23 cellular contexts compared by ENCODE assay signal in the genomic region with DNA sequence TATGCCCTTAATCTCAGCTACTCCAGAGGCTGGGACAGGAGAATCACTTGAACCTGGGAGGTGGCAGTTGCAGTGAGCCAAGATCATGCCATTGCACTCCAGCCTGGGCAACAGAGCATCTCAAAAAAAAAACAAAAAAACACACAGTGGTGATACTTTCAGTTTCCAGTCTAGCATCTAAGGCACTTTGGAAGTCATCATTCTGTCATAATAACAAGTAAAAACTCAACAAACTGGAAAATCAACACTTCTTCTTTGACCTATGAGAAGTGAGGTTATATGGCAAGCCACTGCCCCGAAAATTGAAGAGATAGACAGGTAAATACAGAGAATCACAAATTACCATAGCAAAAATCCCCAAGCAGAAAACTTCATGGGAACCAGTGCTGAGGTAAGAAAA. TPM values are rescaled to one million over a fixed set of nuclear protein-coding genes. Genes with fewer than 3 reads are reported as not detected.
"Had no signal": no experiment of that assay in that cellular context is flagged by ENCODE, and none has a peak within 500 bp of the region (broad histone marks: within the 10 kb centered on the region; RNA-seq: fewer than 3 reads in every experiment).

No MANE protein-coding gene starts in this region.

- H3K36me3 ChIP-seq: heart left ventricle, neutrophil, right lobe of liver, tibial nerve had no signal

- H3K4me1 Mint-ChIP-seq: naive B cell had no signal

- ATAC-seq: esophagus mucosa; heart left ventricle; psoas muscle; right lobe of liver; stimulated activated effector memory CD8-positive, alpha-beta T cell treated with anti-CD3 and anti-CD28 coated beads, Interleukin-12 subunit alpha, Interleukin-12 subunit beta, amount 100 ng/mL, for 72 hours had no signal

- H3K4me3 Mint-ChIP-seq: naive B cell; stimulated activated effector memory CD8-positive, alpha-beta T cell treated with anti-CD3 and anti-CD28 coated beads, Interleukin-12 subunit alpha, Interleukin-12 subunit beta, amount 100 ng/mL, for 72 hours; stimulated activated naive CD8-positive, alpha-beta T cell treated with anti-CD3 and anti-CD28 coated beads, Interleukin-15, Interleukin-2, amounts not matched to agents 100 ng/mL and 50 ng/mL, for 24 hours had no signal

- H3K27me3 Mint-ChIP-seq: naive B cell; stimulated activated naive CD8-positive, alpha-beta T cell treated with anti-CD3 and anti-CD28 coated beads, Interleukin-15, Interleukin-2, amounts not matched to agents 100 ng/mL and 50 ng/mL, for 24 hours had no signal

- H3K9me3 ChIP-seq: heart left ventricle, neutrophil, psoas muscle, right lobe of liver, testis, tibial nerve had no signal

- H3K4me3 ChIP-seq: dorsolateral prefrontal cortex, heart left ventricle, psoas muscle, right lobe of liver, testis, tibial nerve had no signal

- H3K27ac Mint-ChIP-seq: stimulated activated effector memory CD8-positive, alpha-beta T cell treated with anti-CD3 and anti-CD28 coated beads, Interleukin-12 subunit alpha, Interleukin-12 subunit beta, amount 100 ng/mL, for 72 hours; stimulated activated naive CD8-positive, alpha-beta T cell treated with anti-CD3 and anti-CD28 coated beads, Interleukin-15, Interleukin-2, amounts not matched to agents 100 ng/mL and 50 ng/mL, for 24 hours had no signal

- H3K9me3 Mint-ChIP-seq: naive B cell; stimulated activated effector memory CD8-positive, alpha-beta T cell treated with anti-CD3 and anti-CD28 coated beads, Interleukin-12 subunit alpha, Interleukin-12 subunit beta, amount 100 ng/mL, for 72 hours; stimulated activated naive CD8-positive, alpha-beta T cell treated with anti-CD3 and anti-CD28 coated beads, Interleukin-15, Interleukin-2, amounts not matched to agents 100 ng/mL and 50 ng/mL, for 24 hours had no signal

- DNase-seq: cortex of kidney; dorsolateral prefrontal cortex; effector CD8-positive, alpha-beta T cell; heart left ventricle; hippocampal formation; kidney glomerular epithelial cell; mesendoderm; naive B cell; psoas muscle; retina; right lobe of liver; stimulated activated CD4-positive, alpha-beta T cell treated with anti-CD3 and anti-CD28 coated beads, Interleukin-4, amount 100 ng/mL, for 1 hour; stimulated activated CD8-positive, alpha-beta memory T cell treated with anti-CD3 and anti-CD28 coated beads, Interleukin-4, amount 100 ng/mL, for 48 hours; testis had no signal

- H3K27me3 ChIP-seq: dorsolateral prefrontal cortex, heart left ventricle, neutrophil, right lobe of liver, testis had no signal

- H3K27ac ChIP-seq: dorsolateral prefrontal cortex, heart left ventricle, neutrophil, psoas muscle, right lobe of liver, testis, tibial nerve had no signal

- H3K4me1 ChIP-seq: heart left ventricle, psoas muscle, right lobe of liver, testis, tibial nerve had no signal

- H3K36me3 Mint-ChIP-seq: naive B cell had no signal

RNA-seq across cellular contexts. Expression of a gene that starts 51.9 kb away (rescaled TPM):
- total RNA-seq: fibroblast of lung, glomerular endothelial cell, lung microvascular endothelial cell, osteoblast had no signal
